ENCODE assay signal across 21 cellular contexts in the genomic region with DNA sequence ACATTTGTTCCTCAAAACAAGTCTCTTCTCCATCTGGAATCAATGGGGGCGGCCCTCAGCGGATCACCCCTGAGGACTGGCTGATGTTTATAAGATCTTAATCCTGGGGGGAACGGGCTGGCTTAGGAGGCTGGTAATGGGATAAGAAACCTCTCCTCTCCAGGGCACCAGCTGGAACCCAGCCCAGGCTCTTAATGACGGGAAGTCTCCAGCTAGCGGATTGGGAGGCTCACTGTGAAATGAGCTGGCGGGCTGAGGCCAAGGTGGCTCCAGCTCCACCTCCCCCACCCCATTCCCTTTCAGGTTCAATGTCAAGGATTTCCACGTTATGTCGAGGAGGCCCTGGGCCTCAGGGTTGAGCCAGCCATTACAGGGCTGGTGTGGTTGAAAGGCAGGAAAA.
"Had no signal": no experiment of that assay in that cellular context is flagged by ENCODE, and none has a peak within 500 bp of the region (broad histone marks: within the 10 kb centered on the region; RNA-seq: fewer than 3 reads in every experiment).

No MANE protein-coding gene starts in this region.

- H3K36me3 Mint-ChIP-seq: mesothelial cell of epicardium; stimulated activated naive B cell treated with anti-CD40 and anti-IgM and Interleukin-4, amounts not matched to agents 10 μg/mL and 1 μg/mL and 100 μg/mL, for 72 hours had no signal

- DNase-seq: activated CD8-positive, alpha-beta memory T cell treated with anti-CD3 and anti-CD28 coated beads for 24 hours; activated CD8-positive, alpha-beta memory T cell treated with anti-CD3 and anti-CD28 coated beads, Interleukin-2, amount 50 U/mL, for 48 hours; activated effector memory CD4-positive, alpha-beta T cell treated with anti-CD3 and anti-CD28 coated beads, Interleukin-2, amount 50 U/mL, for 16 hours; activated T-cell treated with anti-CD3 and anti-CD28 coated beads, Interleukin-2, amount 50 U/mL, for 48 hours; erythroblast; foreskin melanocyte; glutamatergic neuron; hypothalamus; islet precursor cell; left colon; nucleus accumbens; spleen; stimulated activated naive B cell treated with anti-CD40 and anti-IgM and Interleukin-4, amounts not matched to agents 10 μg/mL and 1 μg/mL and 100 μg/mL, for 72 hours; T-helper 9 cell had no signal

- H3K36me3 ChIP-seq: breast epithelium, spleen had no signal

- H3K27ac ChIP-seq: breast epithelium, coronary artery, spleen had no signal

- ATAC-seq: activated CD4-positive, CD25-positive, alpha-beta regulatory T cell treated with anti-CD3 and anti-CD28 coated beads, Interleukin-2, amount 50 U/mL, for 24 hours; left colon; stimulated activated naive B cell treated with anti-CD40 and anti-IgM and Interleukin-4, amounts not matched to agents 10 μg/mL and 1 μg/mL and 100 μg/mL, for 72 hours had no signal

- H3K4me3 Mint-ChIP-seq: activated naive CD4-positive, alpha-beta T cell treated with anti-CD3 and anti-CD28 coated beads, Interleukin-2, amount 50 U/mL, for 24 hours; mesothelial cell of epicardium; nephron; stimulated activated naive B cell treated with anti-CD40 and anti-IgM and Interleukin-4, amounts not matched to agents 10 μg/mL and 1 μg/mL and 100 μg/mL, for 72 hours had no signal

- H3K9me3 Mint-ChIP-seq: mesothelial cell of epicardium had no signal

- H3K27me3 ChIP-seq: breast epithelium, spleen had no signal

- H3K27me3 Mint-ChIP-seq: activated naive CD4-positive, alpha-beta T cell treated with anti-CD3 and anti-CD28 coated beads, Interleukin-2, amount 50 U/mL, for 24 hours; stimulated activated naive B cell treated with anti-CD40 and anti-IgM and Interleukin-4, amounts not matched to agents 10 μg/mL and 1 μg/mL and 100 μg/mL, for 72 hours had no signal

- H3K4me3 ChIP-seq: breast epithelium, coronary artery, lung, spleen had no signal

- H3K4me1 Mint-ChIP-seq: stimulated activated naive B cell treated with anti-CD40 and anti-IgM and Interleukin-4, amounts not matched to agents 10 μg/mL and 1 μg/mL and 100 μg/mL, for 72 hours had no signal

- H3K9me3 ChIP-seq: breast epithelium, spleen had no signal

- H3K4me1 ChIP-seq: breast epithelium, spleen had no signal

- H3K27ac Mint-ChIP-seq: nephron; stimulated activated naive B cell treated with anti-CD40 and anti-IgM and Interleukin-4, amounts not matched to agents 10 μg/mL and 1 μg/mL and 100 μg/mL, for 72 hours had no signal
